Comparison of ENCODE assay signal across 9 cellular contexts in the genomic region with DNA sequence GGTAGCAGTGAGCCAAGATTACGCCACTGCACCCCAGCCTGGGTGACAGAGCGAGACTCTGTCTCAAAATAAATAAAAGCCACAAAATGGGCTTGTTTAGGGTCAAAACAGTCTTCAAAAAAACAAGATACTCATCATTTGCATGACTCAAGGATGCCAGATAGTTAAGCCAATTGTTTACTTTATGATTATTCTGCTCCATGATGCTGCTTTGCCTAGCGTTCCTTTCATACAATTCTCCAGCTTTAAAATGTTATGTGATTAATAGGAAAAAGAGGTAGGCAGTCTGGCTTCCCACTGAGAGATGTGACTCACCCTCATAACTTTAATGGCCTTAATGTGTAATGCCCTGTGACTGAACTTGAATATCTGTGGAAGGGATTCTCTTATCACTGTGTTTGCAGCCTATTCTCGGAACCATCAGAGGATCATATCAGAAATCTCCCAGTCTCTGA.
A peak's percentile ranks its signal among the peaks of the same experiment; 100 is the strongest.
DNase-seq lines count a peak whose midpoint lies in the region; ATAC-seq and TF ChIP-seq lines count a peak whose summit lies in the region.
"Had no signal": no experiment of that assay in that cellular context is flagged by ENCODE, and none has a peak within 500 bp of the region (broad histone marks: within the 10 kb centered on the region; RNA-seq: fewer than 3 reads in every experiment).

No MANE protein-coding gene starts in this region.

- no peak overlapping the region for H3K4me3 ChIP-seq in astrocyte of the cerebellum (ENCODE audit: low read depth, low read length)
- H3K4me3 ChIP-seq in mesodermal cell (ENCODE audit: extremely low read depth, insufficient read depth, low read length, poor library complexity, severe bottlenecking), result no peak overlapping the region
- no peak overlapping the region for H3K4me3 ChIP-seq in right atrium auricular region

- H3K27ac ChIP-seq in mesodermal cell (ENCODE audit: low read depth, low read length, severe bottlenecking) (peak overlapping the region; percentile 11), right atrium auricular region (no peak overlapping the region)

- 60 to 83% methylated on average over 1 of the region's 4 CpGs for WGBS in mesodermal cell (ENCODE audit: insufficient coverage in 2 of 2), 2 experiments

- in situ Hi-C loops in astrocyte of the cerebellum (cut with HindIII; ENCODE audit: low sequenced_read_pairs), result no loop called here

- no peaks in the 10 kb centered on the region for H3K27me3 ChIP-seq in right atrium auricular region

- no peaks in the 10 kb centered on the region for H3K36me3 ChIP-seq in mesodermal cell (ENCODE audit: control insufficient read depth, insufficient read depth, low read length)
- no peaks in the 10 kb centered on the region for H3K36me3 ChIP-seq in right atrium auricular region

- H3K4me1 ChIP-seq in mesodermal cell (ENCODE audit: control insufficient read depth, insufficient read depth, low read length, poor library complexity, severe bottlenecking) (peaks cover 19% of the 10 kb centered on the region), right atrium auricular region (no peaks in the 10 kb centered on the region)

- H3K9me3 ChIP-seq in mesodermal cell (ENCODE audit: control insufficient read depth, low read length), result peaks cover 7% of the 10 kb centered on the region
- H3K9me3 ChIP-seq in right atrium auricular region, result no peaks in the 10 kb centered on the region

- DNase-seq in DMS79 treated with DMSO at 0.1 percent for 48 hours (lab: John Stamatoyannopoulos, UW) (peak; percentile 76), M059J (ENCODE audit: low read depth) (peak; percentile 98), astrocyte of the cerebellum (ENCODE audit: low read depth) (peak; percentile 81), midbrain (lab: John Stamatoyannopoulos, UW) (no peak), right atrium auricular region (ENCODE audit: low spot score) (no peak)
- DNase-seq in stimulated activated CD4-positive, alpha-beta T cell treated with anti-CD3 and anti-CD28 coated beads, Interleukin-2, amount 100 ng/mL, for 24 hours, result no peak
- DNase-seq: NCI-H1092 treated with DMSO at 0.1 percent for 48 hours had no signal

- no peak for ATAC-seq in GM18520 (IDR thresholded peaks at IDR 0.05; ENCODE audit: unreplicated experiment)

- TF ChIP-seq CTCF in astrocyte of the cerebellum (IDR thresholded peaks at IDR 0.05; ENCODE audit: low read depth, low read length, missing control alignments) (no peak), right atrium auricular region (IDR thresholded peaks at IDR 0.05) (no peak)

Comparison
In these comparisons a context has a peak if more than half of its experiments do, and no peak if none do; other contexts are left out.
1. DNase-seq: peak in DMS79 treated with DMSO at 0.1 percent for 48 hours (single experiment), M059J (single experiment) and astrocyte of the cerebellum (single experiment); none in stimulated activated CD4-positive, alpha-beta T cell treated with anti-CD3 and anti-CD28 coated beads, Interleukin-2, amount 100 ng/mL, for 24 hours (0 of 2), midbrain (single experiment) and right atrium auricular region (single experiment).